ENCODE assay signal across 8 cellular contexts in genomic region chr16:89031715-89032659, GRCh38.
DNase-seq lines count a peak whose midpoint lies in the region; ATAC-seq lines count a peak whose summit lies in the region.

No MANE protein-coding gene starts in this region.

- DNase-seq in activated T-cell treated with anti-CD3 and anti-CD28 coated beads for 24 hours (ENCODE audit: low read depth) (peak; percentile 41), midbrain (lab: John Stamatoyannopoulos, UW) (peak; percentile 14), NCI-H1092 treated with DMSO at 0.1 percent for 48 hours (lab: John Stamatoyannopoulos, UW) (no peak), DMS79 treated with DMSO at 0.1 percent for 48 hours (lab: John Stamatoyannopoulos, UW) (no peak)

- no peaks in the 10 kb centered on the region for H3K36me3 ChIP-seq in KOPT-K1 (ENCODE audit: insufficient read depth, low read length)

- peaks cover 6% of the 10 kb centered on the region for H3K9me3 ChIP-seq in KOPT-K1 (ENCODE audit: insufficient read depth, low read length, poor library complexity, severe bottlenecking)

- ATAC-seq in GM18868 (IDR thresholded peaks at IDR 0.05; ENCODE audit: unreplicated experiment) = peak; percentile 80
- no peak for ATAC-seq in HG02588 (IDR thresholded peaks at IDR 0.05; ENCODE audit: unreplicated experiment)
- no peak for ATAC-seq in HG03439 (IDR thresholded peaks at IDR 0.05; ENCODE audit: unreplicated experiment)

- H3K27ac ChIP-seq in KOPT-K1 (ENCODE audit: low read depth, low read length, poor library complexity, severe bottlenecking) = peak overlapping the region; percentile 96

Comparison
In these comparisons a context has a peak if more than half of its experiments do, and no peak if none do; other contexts are left out.
1. DNase-seq: peak in activated T-cell treated with anti-CD3 and anti-CD28 coated beads for 24 hours (single experiment) and midbrain (single experiment); none in NCI-H1092 treated with DMSO at 0.1 percent for 48 hours (single experiment) and DMS79 treated with DMSO at 0.1 percent for 48 hours (single experiment).